Comparison of ENCODE assay signal across 20 cellular contexts in the genomic region with DNA sequence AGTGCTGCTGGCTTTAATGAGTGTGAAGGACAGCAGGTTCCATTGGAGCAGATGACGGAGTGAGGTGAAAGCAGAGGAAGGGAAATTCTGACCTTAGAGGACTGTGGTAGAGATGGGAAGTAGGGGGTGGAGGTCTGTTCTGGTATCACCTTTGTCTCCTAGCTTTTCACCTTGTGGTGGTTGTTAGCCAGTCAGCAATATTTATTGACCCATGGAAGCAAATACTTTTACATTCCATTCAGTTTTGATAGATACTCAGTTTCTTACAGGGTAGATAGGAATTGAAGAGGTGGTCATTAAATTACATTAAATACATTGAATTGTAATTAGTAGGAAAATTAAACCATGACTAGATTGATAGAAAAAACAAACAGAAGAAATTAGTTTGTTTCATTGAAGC.
"Had no signal": no experiment of that assay in that cellular context is flagged by ENCODE, and none has a peak within 500 bp of the region (broad histone marks: within the 10 kb centered on the region; RNA-seq: fewer than 3 reads in every experiment).

No MANE protein-coding gene starts in this region.

- H3K4me1 Mint-ChIP-seq: neural progenitor cell; stimulated activated effector memory CD8-positive, alpha-beta T cell treated with anti-CD3 and anti-CD28 coated beads, Interleukin-12 subunit alpha, Interleukin-12 subunit beta, amount 100 ng/mL, for 72 hours had no signal

- H3K4me3 ChIP-seq: neural progenitor cell, ovary, psoas muscle, skin epidermis, smooth muscle cell, spleen, stomach, thoracic aorta, thyroid gland, tibial nerve, upper lobe of left lung, vagina had no signal

- H3K27me3 Mint-ChIP-seq: progenitor cell of endocrine pancreas; stimulated activated naive B cell treated with anti-CD40 and anti-IgM and Interleukin-4, amounts not matched to agents 10 μg/mL and 1 μg/mL and 100 μg/mL, for 72 hours; stimulated activated naive CD8-positive, alpha-beta T cell treated with anti-CD3 and anti-CD28 coated beads, Interleukin-15, Interleukin-2, amounts not matched to agents 100 ng/mL and 50 ng/mL, for 24 hours had no signal

- H3K4me3 Mint-ChIP-seq: natural killer cell; nephron; neural progenitor cell; stimulated activated effector memory CD8-positive, alpha-beta T cell treated with anti-CD3 and anti-CD28 coated beads, Interleukin-12 subunit alpha, Interleukin-12 subunit beta, amount 100 ng/mL, for 72 hours; stimulated activated naive B cell treated with anti-CD40 and anti-IgM and Interleukin-4, amounts not matched to agents 10 μg/mL and 1 μg/mL and 100 μg/mL, for 72 hours; stimulated activated naive CD8-positive, alpha-beta T cell treated with anti-CD3 and anti-CD28 coated beads, Interleukin-15, Interleukin-2, amounts not matched to agents 100 ng/mL and 50 ng/mL, for 24 hours had no signal

- H3K36me3 ChIP-seq: neural progenitor cell, ovary, thoracic aorta, thyroid gland, upper lobe of left lung, vagina had no signal

- H3K27ac Mint-ChIP-seq: natural killer cell; neural progenitor cell; progenitor cell of endocrine pancreas; stimulated activated effector memory CD8-positive, alpha-beta T cell treated with anti-CD3 and anti-CD28 coated beads, Interleukin-12 subunit alpha, Interleukin-12 subunit beta, amount 100 ng/mL, for 72 hours; stimulated activated naive B cell treated with anti-CD40 and anti-IgM and Interleukin-4, amounts not matched to agents 10 μg/mL and 1 μg/mL and 100 μg/mL, for 72 hours; stimulated activated naive CD8-positive, alpha-beta T cell treated with anti-CD3 and anti-CD28 coated beads, Interleukin-15, Interleukin-2, amounts not matched to agents 100 ng/mL and 50 ng/mL, for 24 hours had no signal

- ATAC-seq: natural killer cell; stimulated activated effector memory CD8-positive, alpha-beta T cell treated with anti-CD3 and anti-CD28 coated beads, Interleukin-12 subunit alpha, Interleukin-12 subunit beta, amount 100 ng/mL, for 72 hours had no signal

- H3K9ac ChIP-seq: neural progenitor cell, parathyroid adenoma had no signal

- H3K4me1 ChIP-seq: neural progenitor cell, stomach, thyroid gland, upper lobe of left lung, vagina had no signal

- H3K9me3 ChIP-seq: ovary, psoas muscle, spleen, stomach, thoracic aorta, thyroid gland, tibial nerve, upper lobe of left lung, vagina had no signal

- H2AFZ ChIP-seq: neural progenitor cell, parathyroid adenoma had no signal

- FAIRE-seq: urothelium cell line had no signal

- H3K79me2 ChIP-seq: parathyroid adenoma had no signal

- DNase-seq: natural killer cell; psoas muscle; spleen; stimulated activated naive B cell treated with anti-CD40 and anti-IgM and Interleukin-4, amounts not matched to agents 10 μg/mL and 1 μg/mL and 100 μg/mL, for 72 hours; stomach; upper lobe of left lung had no signal

- H3K4me2 ChIP-seq: neural progenitor cell, smooth muscle cell had no signal

- H3K27me3 ChIP-seq: neural progenitor cell, ovary, spleen, stomach, thyroid gland, tibial nerve, upper lobe of left lung, vagina had no signal

- H3K9me3 Mint-ChIP-seq: natural killer cell; neural progenitor cell; stimulated activated effector memory CD8-positive, alpha-beta T cell treated with anti-CD3 and anti-CD28 coated beads, Interleukin-12 subunit alpha, Interleukin-12 subunit beta, amount 100 ng/mL, for 72 hours; stimulated activated naive B cell treated with anti-CD40 and anti-IgM and Interleukin-4, amounts not matched to agents 10 μg/mL and 1 μg/mL and 100 μg/mL, for 72 hours; stimulated activated naive CD8-positive, alpha-beta T cell treated with anti-CD3 and anti-CD28 coated beads, Interleukin-15, Interleukin-2, amounts not matched to agents 100 ng/mL and 50 ng/mL, for 24 hours had no signal

- H3K27ac ChIP-seq: neural progenitor cell, ovary, parathyroid adenoma, psoas muscle, skin epidermis, spleen, stomach, thoracic aorta, thyroid gland, tibial nerve, upper lobe of left lung, vagina had no signal

- H3K36me3 Mint-ChIP-seq: natural killer cell; stimulated activated effector memory CD8-positive, alpha-beta T cell treated with anti-CD3 and anti-CD28 coated beads, Interleukin-12 subunit alpha, Interleukin-12 subunit beta, amount 100 ng/mL, for 72 hours had no signal
